Comparison of ENCODE assay signal across 20 cellular contexts in the genomic region with DNA sequence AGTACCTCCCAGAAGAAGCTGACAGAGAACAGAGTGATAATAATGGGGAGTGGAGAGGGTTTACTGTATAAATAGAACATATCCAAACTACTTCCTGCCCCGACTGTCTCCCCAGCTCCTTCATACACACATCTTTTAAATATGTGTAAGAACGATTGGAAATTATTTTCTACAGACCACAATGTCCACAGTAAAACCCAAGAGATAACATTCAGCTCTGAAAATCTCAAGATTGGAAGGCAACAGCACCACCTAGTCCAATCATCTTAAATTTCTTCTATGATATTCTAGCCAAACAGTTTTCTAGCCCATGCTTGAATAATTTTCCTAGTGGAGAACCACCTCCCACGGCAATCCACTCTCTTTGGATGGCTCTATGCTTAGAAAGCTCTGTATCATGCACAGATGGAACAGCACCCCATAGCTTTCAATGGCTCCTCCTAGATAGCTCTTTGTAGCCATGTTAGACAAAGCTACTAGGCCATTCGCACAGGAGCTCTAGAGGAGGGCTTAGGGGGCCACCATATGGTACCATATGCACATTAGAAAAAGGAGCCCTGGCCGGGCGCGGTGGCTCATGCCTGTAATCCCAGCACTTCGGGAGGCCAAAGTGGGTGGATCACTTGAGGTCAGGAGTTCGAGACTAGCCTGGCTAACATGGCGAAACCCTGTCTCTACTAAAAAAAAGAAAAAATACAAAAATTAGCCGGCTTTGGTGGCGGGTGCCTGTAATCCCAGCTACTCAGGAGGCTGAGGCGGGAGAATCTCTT. TPM values are rescaled to one million over a fixed set of nuclear protein-coding genes. Genes with fewer than 3 reads are reported as not detected.
A peak's percentile ranks its signal among the peaks of the same experiment; 100 is the strongest.
DNase-seq lines count a peak whose midpoint lies in the region; ATAC-seq, FAIRE-seq and TF ChIP-seq lines count a peak whose summit lies in the region.
"Had no signal": no experiment of that assay in that cellular context is flagged by ENCODE, and none has a peak within 500 bp of the region (broad histone marks: within the 10 kb centered on the region; RNA-seq: fewer than 3 reads in every experiment).

No MANE protein-coding gene starts in this region.

- CTCF ChIA-PET in OCI-LY7 (lab: Charles Lee; ENCODE audit: unreplicated experiment) (no interaction called here), GM12878 (lab: Yijun Ruan, JAX) (interaction anchor here (0.9 to 13.0 kb wide), 16 partner anchors 8 to 278 kb away, joined by 3 to 94 read pairs (median 7); a partner anchor contains a TSS)

- DNase-seq in activated naive CD4-positive, alpha-beta T cell (lab: John Stamatoyannopoulos, UW): no peak
- DNase-seq in OCI-LY7 (ENCODE audit: low spot score) (no peak), GM12878 (ENCODE audit: low read depth, low spot score) (no peak), NCI-H1105 treated with DMSO at 0.1 percent for 48 hours (lab: John Stamatoyannopoulos, UW) (no peak), aorta (no peak)
- DNase-seq in stimulated activated naive B cell treated with anti-CD40 and anti-IgM and Interleukin-4, amounts not matched to agents 10 μg/mL and 1 μg/mL and 100 μg/mL, for 72 hours: no peak
- DNase-seq: AML-193; DMS 273 treated with DMSO at 0.1 percent for 48 hours; gastrocnemius medialis; NCI-H1930; NCI-H526 treated with DMSO at 0.1 percent for 48 hours; stimulated activated CD4-positive, alpha-beta T cell treated with anti-CD3 and anti-CD28 coated beads, Interleukin-2, amount 100 ng/mL, for 48 hours; T-cell; transverse colon had no signal

- H2AFZ ChIP-seq in OCI-LY7 (ENCODE audit: low read length) (no peak overlapping the region), GM12878 (ENCODE audit: control insufficient read depth, low read depth, low read length) (no peak overlapping the region)
- H2AFZ ChIP-seq: neural progenitor cell had no signal

- H3K4me1 ChIP-seq in OCI-LY7 (ENCODE audit: insufficient read depth, low read length, poor library complexity, severe bottlenecking): peaks cover 68% of the 10 kb centered on the region
- H3K4me1 ChIP-seq in GM12878 (ENCODE audit: control insufficient read depth, insufficient read depth, low read length): peaks cover 59% of the 10 kb centered on the region
- H3K4me1 ChIP-seq in aorta (ENCODE audit: control insufficient read depth in 1 of 2, insufficient read depth in 2 of 2, low read length in 2 of 2): no peaks in the 10 kb centered on the region
- H3K4me1 ChIP-seq: gastrocnemius medialis had no signal

- TF ChIP-seq CTCF in OCI-LY7 (conservative IDR thresholded peaks at IDR 0.05; ENCODE audit: low read length) (no peak; the same call in 1 of the 2 replicates), GM12878 (IDR thresholded peaks at IDR 0.05 in 2 of 3, conservative IDR thresholded peaks at IDR 0.05 in 1 of 3; ENCODE audit: control insufficient read depth in 2 of 3, extremely low read depth in 1 of 3, insufficient read depth in 1 of 3, low read depth in 3 of 3, low read length in 3 of 3) (0 out of 6 replicates have a peak, but pooled peaks of 1 of the 3 experiments have one; percentile 5)

- H4K20me1 ChIP-seq in OCI-LY7 (ENCODE audit: insufficient read depth, low read length) (no peaks in the 10 kb centered on the region), GM12878 (ENCODE audit: control insufficient read depth, insufficient read depth) (no peaks in the 10 kb centered on the region)

- TF ChIP-seq EP300 in GM12878 (IDR thresholded peaks at IDR 0.05; ENCODE audit: borderline replicate concordance in 1 of 2, control insufficient read depth in 1 of 2, low read depth in 2 of 2, low read length in 2 of 2): no peak

- intact Hi-C loops in OCI-LY7 (cut with micrococcal nuclease; ENCODE audit: unreplicated experiment): no loop called here
- intact Hi-C loops in GM12878 (cut with micrococcal nuclease; ENCODE audit: unreplicated experiment): no loop called here
- intact Hi-C loops in aorta (cut with DNase I): no loop called here

- WGBS in GM12878 (ENCODE audit: insufficient coverage, insufficient replicate concordance, low lambda C conversion rate, missing lambda C conversion rate): 76% methylated on average over 12 of the region's 13 CpGs
- WGBS in aorta, 2 donors: 82 to 85% methylated on average over 13 of the region's 13 CpGs

- no peaks in the 10 kb centered on the region for H3K27me3 Mint-ChIP-seq in activated naive CD4-positive, alpha-beta T cell treated with anti-CD3 and anti-CD28 coated beads, Interleukin-2, amount 50 U/mL, for 24 hours
- H3K27me3 Mint-ChIP-seq in stimulated activated naive B cell treated with anti-CD40 and anti-IgM and Interleukin-4, amounts not matched to agents 10 μg/mL and 1 μg/mL and 100 μg/mL, for 72 hours: no peaks in the 10 kb centered on the region
- H3K27me3 Mint-ChIP-seq: T-cell had no signal

- POLR2A ChIA-PET in OCI-LY7 (lab: Charles Lee) (interaction anchor here (0.7 kb wide), 1 partner anchor 9 kb away, joined by 3 read pairs; no protein-coding TSS in a partner anchor), GM12878 (lab: Charles Lee) (interaction anchor here (1.1 to 2.0 kb wide), 3 partner anchors 14 to 54 kb away, joined by 3 to 8 read pairs (median 7); a partner anchor contains a TSS)

- H3K36me3 ChIP-seq in OCI-LY7 (ENCODE audit: insufficient read depth, low read length): no peaks in the 10 kb centered on the region
- H3K36me3 ChIP-seq in GM12878 (ENCODE audit: control insufficient read depth in 2 of 2, insufficient read depth in 2 of 2, low read length in 1 of 2): no peaks in the 10 kb centered on the region
- no peaks in the 10 kb centered on the region for H3K36me3 ChIP-seq in aorta (ENCODE audit: control insufficient read depth in 1 of 2, insufficient read depth in 2 of 2, low read length in 1 of 2)
- H3K36me3 ChIP-seq: cardiac muscle cell, gastrocnemius medialis, neural progenitor cell, transverse colon had no signal

- no peaks in the 10 kb centered on the region for H3K79me2 ChIP-seq in OCI-LY7 (ENCODE audit: insufficient read depth, low read depth, low read length)
- no peaks in the 10 kb centered on the region for H3K79me2 ChIP-seq in GM12878 (ENCODE audit: control insufficient read depth, insufficient read depth, low read length)

- BruUV-seq in OCI-LY7 (replicated peaks; lab: Mats Ljungman, UMichigan) (no TSS peak), GM12878 (replicated peaks; lab: Mats Ljungman, UMichigan) (no TSS peak)

- no peak for FAIRE-seq in GM12878 (lab: Jason Lieb, UNC)

- TF ChIP-seq POLR2A in GM12878 (IDR thresholded peaks at IDR 0.05; ENCODE audit: low read depth, low read length): no peak

- H3K4me1 Mint-ChIP-seq in activated naive CD4-positive, alpha-beta T cell treated with anti-CD3 and anti-CD28 coated beads, Interleukin-2, amount 50 U/mL, for 24 hours: peaks cover 68% of the 10 kb centered on the region
- peaks cover 62 to 78% of the 10 kb centered on the region in 2 donors for H3K4me1 Mint-ChIP-seq in stimulated activated naive B cell treated with anti-CD40 and anti-IgM and Interleukin-4, amounts not matched to agents 10 μg/mL and 1 μg/mL and 100 μg/mL, for 72 hours

- no peak overlapping the region for H3K9ac ChIP-seq in GM12878 (ENCODE audit: control insufficient read depth, insufficient read depth, low read length)
- H3K9ac ChIP-seq: neural progenitor cell had no signal

- RAD21 ChIA-PET in GM12878 (lab: Charles Lee; ENCODE audit: unreplicated experiment): interaction anchor here (0.9 to 4.4 kb wide), 14 partner anchors 8 to 131 kb away, joined by 3 to 44 read pairs (median 7); no protein-coding TSS in a partner anchor

- H3K36me3 Mint-ChIP-seq in activated naive CD4-positive, alpha-beta T cell treated with anti-CD3 and anti-CD28 coated beads, Interleukin-2, amount 50 U/mL, for 24 hours: peaks cover 7% of the 10 kb centered on the region
- peaks cover 44 to 77% of the 10 kb centered on the region in 2 donors for H3K36me3 Mint-ChIP-seq in stimulated activated naive B cell treated with anti-CD40 and anti-IgM and Interleukin-4, amounts not matched to agents 10 μg/mL and 1 μg/mL and 100 μg/mL, for 72 hours
- H3K36me3 Mint-ChIP-seq: memory B cell, neural progenitor cell, T-cell had no signal

- TF ChIP-seq RAD21 in GM12878 (IDR thresholded peaks at IDR 0.05; ENCODE audit: insufficient read depth, low read depth, low read length): 0 out of 2 replicates have a peak, but pooled peaks have one; percentile 30

- peak overlapping the region; percentile 84 for H3K27ac Mint-ChIP-seq in activated naive CD4-positive, alpha-beta T cell treated with anti-CD3 and anti-CD28 coated beads, Interleukin-2, amount 50 U/mL, for 24 hours
- H3K27ac Mint-ChIP-seq in stimulated activated naive B cell treated with anti-CD40 and anti-IgM and Interleukin-4, amounts not matched to agents 10 μg/mL and 1 μg/mL and 100 μg/mL, for 72 hours: peak overlapping the region; percentile 31
- H3K27ac Mint-ChIP-seq: memory B cell, neural progenitor cell had no signal

- H3K27me3 ChIP-seq in GM12878 (replicated peaks in 1 of 2; ENCODE audit: control insufficient read depth in 2 of 2, insufficient read depth in 2 of 2, low read length in 1 of 2): no peaks in the 10 kb centered on the region
- H3K27me3 ChIP-seq in aorta (ENCODE audit: control insufficient read depth in 1 of 2, insufficient read depth in 2 of 2, low read length in 1 of 2): no peaks in the 10 kb centered on the region
- H3K27me3 ChIP-seq: cardiac muscle cell, gastrocnemius medialis, neural progenitor cell, transverse colon had no signal

- H3K4me2 ChIP-seq in OCI-LY7 (ENCODE audit: low read length) (peak overlapping the region; percentile 81), GM12878 (ENCODE audit: control insufficient read depth, insufficient read depth) (no peak overlapping the region)
- H3K4me2 ChIP-seq: neural progenitor cell had no signal

- no peaks in the 10 kb centered on the region for H3K9me3 Mint-ChIP-seq in activated naive CD4-positive, alpha-beta T cell treated with anti-CD3 and anti-CD28 coated beads, Interleukin-2, amount 50 U/mL, for 24 hours
- H3K9me3 Mint-ChIP-seq in stimulated activated naive B cell treated with anti-CD40 and anti-IgM and Interleukin-4, amounts not matched to agents 10 μg/mL and 1 μg/mL and 100 μg/mL, for 72 hours: no peaks in the 10 kb centered on the region
- H3K9me3 Mint-ChIP-seq: memory B cell, neural progenitor cell, T-cell had no signal

- SMC1A ChIA-PET in GM12878 (lab: Charles Lee; ENCODE audit: uncharacterized antibody, unreplicated experiment): interaction anchor here (0.7 to 11.6 kb wide), 16 partner anchors 8 to 145 kb away, joined by 3 to 118 read pairs (median 4); a partner anchor contains a TSS

- ATAC-seq in GM12878 (no peak), GM18907 (IDR thresholded peaks at IDR 0.05; ENCODE audit: unreplicated experiment) (no peak), aorta (ENCODE audit: low FRiP score) (no peak)
- no peak for ATAC-seq in stimulated activated naive B cell treated with anti-CD40 and anti-IgM and Interleukin-4, amounts not matched to agents 10 μg/mL and 1 μg/mL and 100 μg/mL, for 72 hours (replicated peaks)
- ATAC-seq: gastrocnemius medialis, sciatic nerve, T-cell had no signal

- H3K9me2 ChIP-seq in OCI-LY7 (ENCODE audit: insufficient read depth, low read length): no peaks in the 10 kb centered on the region

- H3K9me3 ChIP-seq in OCI-LY7 (ENCODE audit: low read length) (no peaks in the 10 kb centered on the region), GM12878 (replicated peaks; ENCODE audit: control insufficient read depth, insufficient read depth, low read length) (no peaks in the 10 kb centered on the region), aorta (ENCODE audit: control insufficient read depth, low read length) (no peaks in the 10 kb centered on the region)
- H3K9me3 ChIP-seq: gastrocnemius medialis, transverse colon had no signal

- H3K27ac ChIP-seq in OCI-LY7 (ENCODE audit: low read depth, low read length, poor library complexity, severe bottlenecking): no peak overlapping the region
- H3K27ac ChIP-seq in GM12878 (ENCODE audit: control insufficient read depth, insufficient read depth): no peak overlapping the region
- no peak overlapping the region for H3K27ac ChIP-seq in aorta (ENCODE audit: low read depth in 1 of 2, low read length in 2 of 2)
- H3K27ac ChIP-seq: cardiac muscle cell, gastrocnemius medialis, neural progenitor cell, transverse colon had no signal

- H3K4me3 Mint-ChIP-seq in activated naive CD4-positive, alpha-beta T cell treated with anti-CD3 and anti-CD28 coated beads, Interleukin-2, amount 50 U/mL, for 24 hours: peak overlapping the region; percentile 36
- H3K4me3 Mint-ChIP-seq in stimulated activated naive B cell treated with anti-CD40 and anti-IgM and Interleukin-4, amounts not matched to agents 10 μg/mL and 1 μg/mL and 100 μg/mL, for 72 hours: peak overlapping the region in 1 of 2 donors; percentile 25
- H3K4me3 Mint-ChIP-seq: memory B cell, T-cell had no signal

- H3K4me3 ChIP-seq in OCI-LY7 (ENCODE audit: low read depth, low read length, poor library complexity, severe bottlenecking) (no peak overlapping the region), GM12878 (no peak overlapping the region), aorta (ENCODE audit: low read length in 2 of 2) (no peak overlapping the region)
- H3K4me3 ChIP-seq: cardiac muscle cell, gastrocnemius medialis, neural progenitor cell, transverse colon had no signal

- in situ Hi-C loops in GM12878 (cut with MboI): no loop called here

RNA-seq across cellular contexts. Expression of a gene that starts 18.1 kb away (rescaled TPM):
- total RNA-seq in OCI-LY7 (2014; rRNA removed; shearing (Covaris generic)): 4.8 and 5.4 TPM in 2 replicates
- total RNA-seq in OCI-LY7 (2022) (1.9 and 2.4 TPM in 2 replicates), GM12878 (2014; rRNA removed) (2.0 and 2.9 TPM in 2 replicates), GM12878 (2014; rRNA removed; fragmentation: Illumina TruSeq; extraction: Trizol) (1.7 TPM in 2 replicates), GM12878 (2021) (3.0 and 3.8 TPM in 2 replicates), aorta (1 to 10 TPM; 7.9 to 9.3 TPM)
- 5.2 and 6.8 TPM in 2 replicates for total RNA-seq in GM12878 (2013; cell fraction: nucleolus; rRNA removed)
- 4.1 TPM for polyA plus RNA-seq in GM12878 (2011; ENCODE audit: low read depth)
- polyA plus RNA-seq in GM12878 (2011; rRNA removed) (3.0 and 7.9 TPM in 2 replicates), GM12878 (2014; fragmentation: Illumina TruSeq; extraction: Trizol) (4.2 and 5.0 TPM in 2 replicates), GM12878 (2014; fragmentation: Nextera tagmentation; extraction: Ambion mirVana) (under 1 TPM; 0.27 to 0.75 TPM), GM12878 (2014; rRNA removed) (2.9 and 3.1 TPM in 2 replicates), GM12878 (2016; fragmentation: Nextera tagmentation; extraction: Ambion mirVana) (1 to 10 TPM; 2.7 to 3.5 TPM), aorta (1 to 10 TPM; 2.2 to 7.0 TPM)
- 7.6 and 7.7 TPM in 2 replicates for polyA plus RNA-seq in GM12878 (2011; cell fraction: cytosol; rRNA removed)
- polyA plus RNA-seq in GM12878 (2011; cell fraction: nucleus; rRNA removed): 4.9 and 10.2 TPM in 2 replicates
- polyA plus RNA-seq in GM12878 (2012): 5.7 and 6.8 TPM in 2 replicates
- 10.7 and 17.9 TPM in 2 replicates for polyA minus RNA-seq in GM12878 (2011; rRNA and poly(A)+ RNA removed)
- polyA minus RNA-seq in GM12878 (2011; cell fraction: cytosol; rRNA and poly(A)+ RNA removed): 4.1 TPM in 2 replicates
- polyA minus RNA-seq in GM12878 (2011; cell fraction: nucleus; rRNA and poly(A)+ RNA removed): 3.5 and 6.7 TPM in 2 replicates
- total RNA-seq: cardiac muscle cell had no signal
- polyA plus RNA-seq: cardiac muscle cell had no signal
